Comparison of ENCODE assay signal across 1 cellular context in the genomic region with DNA sequence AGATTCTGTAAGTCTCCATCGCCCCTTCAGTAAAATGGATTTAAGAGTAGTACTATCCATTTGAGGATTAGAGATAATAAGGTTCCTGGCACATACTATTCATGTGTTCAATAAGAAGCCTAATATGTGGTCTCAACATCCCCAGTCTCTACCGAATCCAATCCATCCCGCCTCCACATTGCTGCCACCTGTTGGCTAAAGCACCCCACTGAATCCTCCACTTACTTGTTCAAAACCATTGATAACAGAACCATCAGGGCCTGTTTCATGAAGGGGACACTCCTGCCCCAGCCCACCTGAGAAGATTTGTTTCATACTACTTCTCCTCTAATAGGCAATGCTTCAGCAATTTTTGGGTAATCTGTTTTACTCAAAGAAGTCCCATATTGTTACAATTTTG.
TF ChIP-seq lines count a peak whose summit lies in the region.

No MANE protein-coding gene starts in this region.

TF ChIP-seq in HEK293, 187 proteins besides CTCF, POLR2A, EP300 and RAD21 (continued from another document):
- TF ChIP-seq, protein P1, sequence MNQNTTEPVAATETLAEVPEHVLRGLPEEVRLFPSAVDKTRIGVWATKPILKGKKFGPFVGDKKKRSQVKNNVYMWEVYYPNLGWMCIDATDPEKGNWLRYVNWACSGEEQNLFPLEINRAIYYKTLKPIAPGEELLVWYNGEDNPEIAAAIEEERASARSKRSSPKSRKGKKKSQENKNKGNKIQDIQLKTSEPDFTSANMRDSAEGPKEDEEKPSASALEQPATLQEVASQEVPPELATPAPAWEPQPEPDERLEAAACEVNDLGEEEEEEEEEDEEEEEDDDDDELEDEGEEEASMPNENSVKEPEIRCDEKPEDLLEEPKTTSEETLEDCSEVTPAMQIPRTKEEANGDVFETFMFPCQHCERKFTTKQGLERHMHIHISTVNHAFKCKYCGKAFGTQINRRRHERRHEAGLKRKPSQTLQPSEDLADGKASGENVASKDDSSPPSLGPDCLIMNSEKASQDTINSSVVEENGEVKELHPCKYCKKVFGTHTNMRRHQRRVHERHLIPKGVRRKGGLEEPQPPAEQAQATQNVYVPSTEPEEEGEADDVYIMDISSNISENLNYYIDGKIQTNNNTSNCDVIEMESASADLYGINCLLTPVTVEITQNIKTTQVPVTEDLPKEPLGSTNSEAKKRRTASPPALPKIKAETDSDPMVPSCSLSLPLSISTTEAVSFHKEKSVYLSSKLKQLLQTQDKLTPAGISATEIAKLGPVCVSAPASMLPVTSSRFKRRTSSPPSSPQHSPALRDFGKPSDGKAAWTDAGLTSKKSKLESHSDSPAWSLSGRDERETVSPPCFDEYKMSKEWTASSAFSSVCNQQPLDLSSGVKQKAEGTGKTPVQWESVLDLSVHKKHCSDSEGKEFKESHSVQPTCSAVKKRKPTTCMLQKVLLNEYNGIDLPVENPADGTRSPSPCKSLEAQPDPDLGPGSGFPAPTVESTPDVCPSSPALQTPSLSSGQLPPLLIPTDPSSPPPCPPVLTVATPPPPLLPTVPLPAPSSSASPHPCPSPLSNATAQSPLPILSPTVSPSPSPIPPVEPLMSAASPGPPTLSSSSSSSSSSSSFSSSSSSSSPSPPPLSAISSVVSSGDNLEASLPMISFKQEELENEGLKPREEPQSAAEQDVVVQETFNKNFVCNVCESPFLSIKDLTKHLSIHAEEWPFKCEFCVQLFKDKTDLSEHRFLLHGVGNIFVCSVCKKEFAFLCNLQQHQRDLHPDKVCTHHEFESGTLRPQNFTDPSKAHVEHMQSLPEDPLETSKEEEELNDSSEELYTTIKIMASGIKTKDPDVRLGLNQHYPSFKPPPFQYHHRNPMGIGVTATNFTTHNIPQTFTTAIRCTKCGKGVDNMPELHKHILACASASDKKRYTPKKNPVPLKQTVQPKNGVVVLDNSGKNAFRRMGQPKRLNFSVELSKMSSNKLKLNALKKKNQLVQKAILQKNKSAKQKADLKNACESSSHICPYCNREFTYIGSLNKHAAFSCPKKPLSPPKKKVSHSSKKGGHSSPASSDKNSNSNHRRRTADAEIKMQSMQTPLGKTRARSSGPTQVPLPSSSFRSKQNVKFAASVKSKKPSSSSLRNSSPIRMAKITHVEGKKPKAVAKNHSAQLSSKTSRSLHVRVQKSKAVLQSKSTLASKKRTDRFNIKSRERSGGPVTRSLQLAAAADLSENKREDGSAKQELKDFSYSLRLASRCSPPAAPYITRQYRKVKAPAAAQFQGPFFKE (tag by site-specific recombination; IDR thresholded peaks at IDR 0.05; ENCODE audit: borderline replicate concordance): no peak
- no peak for TF ChIP-seq ZNF174 (tag by site-specific recombination; IDR thresholded peaks at IDR 0.05)
- TF ChIP-seq ZNF510 (tag by site-specific recombination; IDR thresholded peaks at IDR 0.05; ENCODE audit: insufficient replicate concordance): no peak
- TF ChIP-seq ZNF660 (tag by site-specific recombination; IDR thresholded peaks at IDR 0.05): no peak
- TF ChIP-seq, protein P2, sequence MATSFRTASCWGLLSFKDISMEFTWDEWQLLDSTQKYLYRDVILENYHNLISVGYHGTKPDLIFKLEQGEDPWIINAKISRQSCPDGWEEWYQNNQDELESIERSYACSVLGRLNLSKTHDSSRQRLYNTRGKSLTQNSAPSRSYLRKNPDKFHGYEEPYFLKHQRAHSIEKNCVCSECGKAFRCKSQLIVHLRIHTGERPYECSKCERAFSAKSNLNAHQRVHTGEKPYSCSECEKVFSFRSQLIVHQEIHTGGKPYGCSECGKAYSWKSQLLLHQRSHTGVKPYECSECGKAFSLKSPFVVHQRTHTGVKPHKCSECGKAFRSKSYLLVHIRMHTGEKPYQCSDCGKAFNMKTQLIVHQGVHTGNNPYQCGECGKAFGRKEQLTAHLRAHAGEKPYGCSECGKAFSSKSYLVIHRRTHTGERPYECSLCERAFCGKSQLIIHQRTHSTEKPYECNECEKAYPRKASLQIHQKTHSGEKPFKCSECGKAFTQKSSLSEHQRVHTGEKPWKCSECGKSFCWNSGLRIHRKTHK (tag by site-specific recombination; IDR thresholded peaks at IDR 0.05): no peak
- TF ChIP-seq ZFHX2 (tag by site-specific recombination; conservative IDR thresholded peaks at IDR 0.05): no peak
- TF ChIP-seq, protein P3, sequence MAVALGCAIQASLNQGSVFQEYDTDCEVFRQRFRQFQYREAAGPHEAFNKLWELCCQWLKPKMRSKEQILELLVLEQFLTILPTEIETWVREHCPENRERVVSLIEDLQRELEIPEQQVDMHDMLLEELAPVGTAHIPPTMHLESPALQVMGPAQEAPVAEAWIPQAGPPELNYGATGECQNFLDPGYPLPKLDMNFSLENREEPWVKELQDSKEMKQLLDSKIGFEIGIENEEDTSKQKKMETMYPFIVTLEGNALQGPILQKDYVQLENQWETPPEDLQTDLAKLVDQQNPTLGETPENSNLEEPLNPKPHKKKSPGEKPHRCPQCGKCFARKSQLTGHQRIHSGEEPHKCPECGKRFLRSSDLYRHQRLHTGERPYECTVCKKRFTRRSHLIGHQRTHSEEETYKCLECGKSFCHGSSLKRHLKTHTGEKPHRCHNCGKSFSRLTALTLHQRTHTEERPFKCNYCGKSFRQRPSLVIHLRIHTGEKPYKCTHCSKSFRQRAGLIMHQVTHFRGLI (tag by site-specific recombination; IDR thresholded peaks at IDR 0.05): no peak
- TF ChIP-seq, protein P4, sequence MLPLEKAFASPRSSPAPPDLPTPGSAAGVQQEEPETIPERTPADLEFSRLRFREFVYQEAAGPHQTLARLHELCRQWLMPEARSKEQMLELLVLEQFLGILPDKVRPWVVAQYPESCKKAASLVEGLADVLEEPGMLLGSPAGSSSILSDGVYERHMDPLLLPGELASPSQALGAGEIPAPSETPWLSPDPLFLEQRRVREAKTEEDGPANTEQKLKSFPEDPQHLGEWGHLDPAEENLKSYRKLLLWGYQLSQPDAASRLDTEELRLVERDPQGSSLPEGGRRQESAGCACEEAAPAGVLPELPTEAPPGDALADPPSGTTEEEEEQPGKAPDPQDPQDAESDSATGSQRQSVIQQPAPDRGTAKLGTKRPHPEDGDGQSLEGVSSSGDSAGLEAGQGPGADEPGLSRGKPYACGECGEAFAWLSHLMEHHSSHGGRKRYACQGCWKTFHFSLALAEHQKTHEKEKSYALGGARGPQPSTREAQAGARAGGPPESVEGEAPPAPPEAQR (tag by site-specific recombination; IDR thresholded peaks at IDR 0.05): no peak
